ENCODE assay signal across 8 cellular contexts in genomic region chr6:89357390-89357789, GRCh38. TPM values are rescaled to one million over a fixed set of nuclear protein-coding genes. Genes with fewer than 3 reads are reported as not detected.
DNase-seq lines count a peak whose midpoint lies in the region; ATAC-seq and TF ChIP-seq lines count a peak whose summit lies in the region.

No MANE protein-coding gene starts in this region.

- H3K79me2 ChIP-seq in DOHH2 (ENCODE audit: control insufficient read depth, low read length) = peaks cover 45% of the 10 kb centered on the region

- H3K27me3 ChIP-seq in DOHH2 (ENCODE audit: control insufficient read depth, low read length) = no peaks in the 10 kb centered on the region
- H3K27me3 ChIP-seq in BE2C = no peaks in the 10 kb centered on the region
- no peaks in the 10 kb centered on the region for H3K27me3 ChIP-seq in left lung

- peak overlapping the region; percentile 88 for H3K4me2 ChIP-seq in DOHH2 (ENCODE audit: low read length)

- no peak for DNase-seq in effector memory CD8-positive, alpha-beta T cell
- DNase-seq in BE2C (no peak), T-helper 9 cell (no peak), left lung (no peak), NCI-H1417 (lab: John Stamatoyannopoulos, UW) (no peak)

- H3K4me3 ChIP-seq in DOHH2 (ENCODE audit: low read length) = peak overlapping the region; percentile 69
- H3K4me3 ChIP-seq in BE2C (ENCODE audit: low read depth, low read length) = no peak overlapping the region
- H3K4me3 ChIP-seq in left lung = peak overlapping the region in 1 of 2 donors; percentile 12

- H3K36me3 ChIP-seq in DOHH2 (ENCODE audit: control insufficient read depth, low read length) (peaks cover 19% of the 10 kb centered on the region), BE2C (no peaks in the 10 kb centered on the region; the same call in 1 of the 2 replicates), left lung (no peaks in the 10 kb centered on the region)

- ATAC-seq in GM19452 (IDR thresholded peaks at IDR 0.05; ENCODE audit: unreplicated experiment) (peak; percentile 42), HG03457 (IDR thresholded peaks at IDR 0.05; ENCODE audit: unreplicated experiment) (peak; percentile 42), left lung (no peak)
- ATAC-seq in effector memory CD8-positive, alpha-beta T cell (replicated peaks) = no peak

- H3K4me1 ChIP-seq in DOHH2 (ENCODE audit: control insufficient read depth, low read length) (peaks cover 83% of the 10 kb centered on the region), BE2C (no peaks in the 10 kb centered on the region), left lung (peaks cover 0 to 23% of the 10 kb centered on the region in 2 donors)

- no peaks in the 10 kb centered on the region for H3K36me3 Mint-ChIP-seq in effector memory CD8-positive, alpha-beta T cell (ENCODE audit: insufficient read depth)

- TF ChIP-seq CTCF in DOHH2 (IDR thresholded peaks at IDR 0.05; ENCODE audit: low read depth, low read length, poor library complexity, severe bottlenecking) = no peak
- TF ChIP-seq CTCF in BE2C (IDR thresholded peaks at IDR 0.05; ENCODE audit: low read depth, low read length) = no peak
- TF ChIP-seq CTCF in left lung (IDR thresholded peaks at IDR 0.05) = no peak

- H3K9me2 ChIP-seq in DOHH2 (replicated peaks; ENCODE audit: control insufficient read depth, low read length) = no peaks in the 10 kb centered on the region

- H3K9me3 ChIP-seq in DOHH2 (ENCODE audit: control insufficient read depth, insufficient read depth, low read length) (no peaks in the 10 kb centered on the region), BE2C (no peaks in the 10 kb centered on the region), left lung (no peaks in the 10 kb centered on the region)

- peaks cover 9 to 30% of the 10 kb centered on the region in 2 donors for H3K4me1 Mint-ChIP-seq in effector memory CD8-positive, alpha-beta T cell (ENCODE audit: low read depth in 2 of 2)

- intact Hi-C loops in left lung (cut with DNase I) = no loop called here

- H4K20me1 ChIP-seq in DOHH2 (ENCODE audit: control insufficient read depth, insufficient read depth, low read depth, low read length) = no peaks in the 10 kb centered on the region

- H3K27me3 Mint-ChIP-seq in effector memory CD8-positive, alpha-beta T cell = no peaks in the 10 kb centered on the region

- H3K4me3 Mint-ChIP-seq in effector memory CD8-positive, alpha-beta T cell = peak overlapping the region; percentile 69 to 82

- H3F3A ChIP-seq in DOHH2 (ENCODE audit: control insufficient read depth, insufficient read depth) = peaks cover 48% of the 10 kb centered on the region

- peak overlapping the region; percentile 57 to 73 for H3K27ac Mint-ChIP-seq in effector memory CD8-positive, alpha-beta T cell

- H3K27ac ChIP-seq in DOHH2 (ENCODE audit: low read depth, low read length) = peak overlapping the region; percentile 99
- H3K27ac ChIP-seq in left lung = peak overlapping the region in 1 of 2 donors; percentile 42

- H3K9me3 Mint-ChIP-seq in effector memory CD8-positive, alpha-beta T cell = no peaks in the 10 kb centered on the region

RNA-seq across cellular contexts. Expression of gene UBE2J1, which starts 4.9 kb away (rescaled TPM):
- polyA plus RNA-seq in BE2C (2012; ENCODE audit: insufficient read depth, insufficient read length, low read depth) = 17.8 TPM
- 10 to 100 TPM; 33.5 to 52.2 TPM for total RNA-seq in left lung

RNA-seq across cellular contexts. Expression of gene GABRR2, which starts 42.3 kb away (rescaled TPM):
- not detected for polyA plus RNA-seq in BE2C (2012; ENCODE audit: insufficient read depth, insufficient read length, low read depth)
- total RNA-seq in left lung = 1 to 10 TPM in 1 of 2 donors, under 1 TPM in 1; 0.82 to 4.8 TPM

RNA-seq across cellular contexts. Expression of gene RRAGD, which starts 54.7 kb away (rescaled TPM):
- polyA plus RNA-seq in BE2C (2012; ENCODE audit: insufficient read depth, insufficient read length, low read depth) = 4.6 TPM
- 10 to 100 TPM; 43.2 to 47.6 TPM for total RNA-seq in left lung

Comparison
In these comparisons a context has a peak if more than half of its experiments do, and no peak if none do; other contexts are left out.
1. ATAC-seq: peak in GM19452 (single experiment) and HG03457 (single experiment); none in effector memory CD8-positive, alpha-beta T cell (single experiment) and left lung (single experiment).